In genomic region chr2:29196792-29197788, GRCh38 we compare ENCODE assay signal across 7 cellular contexts.
DNase-seq lines count a peak whose midpoint lies in the region; FAIRE-seq and TF ChIP-seq lines count a peak whose summit lies in the region.

No MANE protein-coding gene starts in this region.

- H3K27ac Mint-ChIP-seq in activated T-helper 1 cell treated with anti-CD3 and anti-CD28 coated beads, Interleukin-12 subunit alpha, Interleukin-12 subunit beta, Interleukin-2, Interleukin-4 antibody, amounts not matched to agents 30 ng/mL and 10 ng/mL and 1 ng/mL, durations not matched to agents 14 hours and 24 hours and 36 hours, result no peak overlapping the region

- no peak overlapping the region for H3K4me2 ChIP-seq in osteoblast (ENCODE audit: insufficient read depth, low read length)

- intact Hi-C loops in activated T-helper 1 cell treated with anti-CD3 and anti-CD28 coated beads, Interleukin-12 subunit alpha, Interleukin-12 subunit beta, Interleukin-2, Interleukin-4 antibody, amounts not matched to agents 30 ng/mL and 10 ng/mL and 1 ng/mL, durations not matched to agents 14 hours and 24 hours and 36 hours (cut with micrococcal nuclease), result loop anchor here (1.0 to 2.0 kb wide), 3 partner anchors 239 to 630 kb away; no protein-coding TSS in a partner anchor

- H3K4me3 ChIP-seq in foreskin fibroblast (ENCODE audit: low read depth in 1 of 2, low read length in 2 of 2) (no peak overlapping the region), osteoblast (ENCODE audit: insufficient read depth, low read length) (no peak overlapping the region), tibial nerve (no peak overlapping the region)

- no peak overlapping the region for H2AFZ ChIP-seq in osteoblast (ENCODE audit: low read length)

- H3K4me3 Mint-ChIP-seq in activated T-helper 1 cell treated with anti-CD3 and anti-CD28 coated beads, Interleukin-12 subunit alpha, Interleukin-12 subunit beta, Interleukin-2, Interleukin-4 antibody, amounts not matched to agents 30 ng/mL and 10 ng/mL and 1 ng/mL, durations not matched to agents 14 hours and 24 hours and 36 hours, result no peak overlapping the region

- H3K27ac ChIP-seq in osteoblast (ENCODE audit: low read depth, low read length), result no peak overlapping the region
- peak overlapping the region in 1 of 4 donors; percentile 29 for H3K27ac ChIP-seq in tibial nerve

- H3K36me3 Mint-ChIP-seq in activated T-helper 1 cell treated with anti-CD3 and anti-CD28 coated beads, Interleukin-12 subunit alpha, Interleukin-12 subunit beta, Interleukin-2, Interleukin-4 antibody, amounts not matched to agents 30 ng/mL and 10 ng/mL and 1 ng/mL, durations not matched to agents 14 hours and 24 hours and 36 hours (ENCODE audit: low read depth), result peaks cover 1% of the 10 kb centered on the region

- no peaks in the 10 kb centered on the region for H3K36me3 ChIP-seq in osteoblast (ENCODE audit: insufficient read depth, low read length)
- H3K36me3 ChIP-seq in tibial nerve, result peaks cover 0 to under 1% (median 0%) of the 10 kb centered on the region in 3 donors

- peaks cover 11% of the 10 kb centered on the region for H3K4me1 ChIP-seq in osteoblast (ENCODE audit: insufficient read depth, low read length)
- peaks cover 0 to 4% (median 0%) of the 10 kb centered on the region in 4 donors for H3K4me1 ChIP-seq in tibial nerve

- no peak for TF ChIP-seq POLR2A in GM12891 (IDR thresholded peaks at IDR 0.05; ENCODE audit: low read depth, low read length)
- TF ChIP-seq POLR2A in tibial nerve (IDR thresholded peaks at IDR 0.05), result no peak

- H3K27me3 Mint-ChIP-seq in activated T-helper 1 cell treated with anti-CD3 and anti-CD28 coated beads, Interleukin-12 subunit alpha, Interleukin-12 subunit beta, Interleukin-2, Interleukin-4 antibody, amounts not matched to agents 30 ng/mL and 10 ng/mL and 1 ng/mL, durations not matched to agents 14 hours and 24 hours and 36 hours (ENCODE audit: insufficient read depth), result peaks cover 2% of the 10 kb centered on the region

- peak; percentile 60 for DNase-seq in GM12891 (ENCODE audit: insufficient read length, low spot score)
- DNase-seq in KG1 (lab: John Stamatoyannopoulos, UW), result peak; percentile 21
- DNase-seq in RCC 7860 (ENCODE audit: low spot score), result peak; percentile 40
- peak; percentile 67 for DNase-seq in activated T-helper 1 cell treated with anti-CD3 and anti-CD28 coated beads, Interleukin-12 subunit alpha, Interleukin-12 subunit beta, Interleukin-2, Interleukin-4 antibody, amounts not matched to agents 30 ng/mL and 10 ng/mL and 1 ng/mL, durations not matched to agents 14 hours and 24 hours and 36 hours (ENCODE audit: low spot score)
- DNase-seq in foreskin fibroblast, result peak; percentile 18 to 68
- DNase-seq in osteoblast (ENCODE audit: insufficient read length, low spot score, missing footprints), result no peak
- DNase-seq in tibial nerve (ENCODE audit: low spot score in 2 of 2), result peak; percentile 53 to 80

- no peaks in the 10 kb centered on the region for H3K4me1 Mint-ChIP-seq in activated T-helper 1 cell treated with anti-CD3 and anti-CD28 coated beads, Interleukin-12 subunit alpha, Interleukin-12 subunit beta, Interleukin-2, Interleukin-4 antibody, amounts not matched to agents 30 ng/mL and 10 ng/mL and 1 ng/mL, durations not matched to agents 14 hours and 24 hours and 36 hours (ENCODE audit: low read depth)

- H3K79me2 ChIP-seq in osteoblast (ENCODE audit: insufficient read depth, low read length), result no peaks in the 10 kb centered on the region

- 32 to 33% methylated on average over 14 of the region's 14 CpGs for WGBS in tibial nerve, 2 donors

- H3K9me3 ChIP-seq in osteoblast (ENCODE audit: low read depth, low read length) (no peaks in the 10 kb centered on the region), tibial nerve (no peaks in the 10 kb centered on the region)

- no peaks in the 10 kb centered on the region for H3K27me3 ChIP-seq in osteoblast (ENCODE audit: insufficient read depth, low read length)
- H3K27me3 ChIP-seq in tibial nerve, result no peaks in the 10 kb centered on the region

- no peaks in the 10 kb centered on the region for H3K9me3 Mint-ChIP-seq in activated T-helper 1 cell treated with anti-CD3 and anti-CD28 coated beads, Interleukin-12 subunit alpha, Interleukin-12 subunit beta, Interleukin-2, Interleukin-4 antibody, amounts not matched to agents 30 ng/mL and 10 ng/mL and 1 ng/mL, durations not matched to agents 14 hours and 24 hours and 36 hours

- no peaks in the 10 kb centered on the region for H4K20me1 ChIP-seq in osteoblast (ENCODE audit: insufficient read depth, low read length)

- FAIRE-seq in GM12891 (lab: Jason Lieb, UNC) (peak; percentile 97), RCC 7860 (lab: Jason Lieb, UNC) (peak; percentile 55)

- TF ChIP-seq CTCF in foreskin fibroblast (IDR thresholded peaks at IDR 0.05; ENCODE audit: low read depth, low read length) (peak; percentile 83), osteoblast (IDR thresholded peaks at IDR 0.05; ENCODE audit: extremely low read depth, low read depth, low read length) (peak; percentile 79), tibial nerve (IDR thresholded peaks at IDR 0.05) (peak; percentile 72 to 85 (median 78))

- TF ChIP-seq EP300 in tibial nerve (IDR thresholded peaks at IDR 0.05), result no peak

TF ChIP-seq in GM12891, 5 proteins besides CTCF, POLR2A, EP300 and RAD21:
- TF ChIP-seq SPI1 (IDR thresholded peaks at IDR 0.05; ENCODE audit: low read depth, low read length) (no peak), POLR2AphosphoS5 (IDR thresholded peaks at IDR 0.05; ENCODE audit: low read depth, low read length) (no peak), POU2F2 (IDR thresholded peaks at IDR 0.05; ENCODE audit: low read depth, low read length) (no peak), PAX5 (IDR thresholded peaks at IDR 0.05; ENCODE audit: insufficient read depth, low read length, severe bottlenecking) (no peak), TAF1 (IDR thresholded peaks at IDR 0.05; ENCODE audit: low read depth, low read length) (no peak)
